Comparison of ENCODE assay signal across 23 cellular contexts in the genomic region with DNA sequence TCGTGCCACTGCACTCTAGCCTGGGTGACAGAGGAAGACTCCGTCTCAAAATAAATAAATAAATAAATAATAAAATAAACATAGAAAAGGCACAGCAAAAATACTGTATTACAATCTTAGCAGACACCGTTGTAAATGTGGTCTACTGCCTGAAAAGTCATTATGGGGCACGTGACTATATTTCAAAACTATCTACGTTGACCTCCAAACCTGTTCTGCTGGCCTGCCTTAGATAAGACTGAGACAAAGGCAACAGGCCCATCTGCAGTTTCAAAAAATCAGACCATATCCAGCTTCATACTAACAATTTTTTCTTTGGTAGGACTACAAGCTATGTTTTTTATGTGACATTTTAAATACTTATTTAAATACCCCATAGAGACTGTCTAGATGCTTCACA.
"Had no signal": no experiment of that assay in that cellular context is flagged by ENCODE, and none has a peak within 500 bp of the region (broad histone marks: within the 10 kb centered on the region; RNA-seq: fewer than 3 reads in every experiment).

No MANE protein-coding gene starts in this region.

- H3K27me3 Mint-ChIP-seq: activated naive CD8-positive, alpha-beta T cell; brain; stimulated activated memory B cell treated with anti-CD40 and anti-IgM and Interleukin-4, amounts not matched to agents 10 μg/mL and 1 μg/mL and 100 μg/mL, for 72 hours had no signal

- DNase-seq: activated CD4-positive, alpha-beta T cell treated with anti-CD3 and anti-CD28 coated beads for 1 hour; activated CD8-positive, alpha-beta memory T cell treated with anti-CD3 and anti-CD28 coated beads for 24 hours; activated gamma-delta T cell treated with Interleukin-2 at 50 U/mL for 16 hours; amygdala; central memory CD4-positive, alpha-beta T cell; esophagus squamous epithelium; kidney; midbrain; posterior cingulate gyrus; sigmoid colon; spleen; stimulated activated CD4-positive, alpha-beta T cell treated with anti-CD3 and anti-CD28 coated beads, Interleukin-4, amount 100 ng/mL, for 4 hours; upper lobe of right lung; WERI-Rb-1 had no signal

- H3K27me3 ChIP-seq: esophagus squamous epithelium, sigmoid colon, spleen, upper lobe of right lung had no signal

- H3K4me1 Mint-ChIP-seq: brain; nephron; stimulated activated memory B cell treated with anti-CD40 and anti-IgM and Interleukin-4, amounts not matched to agents 10 μg/mL and 1 μg/mL and 100 μg/mL, for 72 hours had no signal

- H3K4me3 Mint-ChIP-seq: activated naive CD8-positive, alpha-beta T cell; activated T-helper 1 cell treated with anti-CD3 and anti-CD28 coated beads, Interleukin-12 subunit alpha, Interleukin-12 subunit beta, Interleukin-2, Interleukin-4 antibody, amounts not matched to agents 30 ng/mL and 10 ng/mL and 1 ng/mL, durations not matched to agents 14 hours and 24 hours and 36 hours; brain; nephron; stimulated activated memory B cell treated with anti-CD40 and anti-IgM and Interleukin-4, amounts not matched to agents 10 μg/mL and 1 μg/mL and 100 μg/mL, for 72 hours; T-helper 1 cell treated with Interleukin-12 subunit alpha and Interleukin-12 subunit beta and Interleukin-4 antibody, amounts not matched to agents 30 μg/mL and 1 μg/mL, for 36 hours had no signal

- H3K4me1 ChIP-seq: spleen, upper lobe of right lung had no signal

- H3K27ac ChIP-seq: sigmoid colon, spleen, thoracic aorta, WERI-Rb-1 had no signal

- H3K4me3 ChIP-seq: esophagus squamous epithelium, lung, sigmoid colon, spleen, thoracic aorta, upper lobe of right lung had no signal

- H3K36me3 ChIP-seq: esophagus squamous epithelium, sigmoid colon, thoracic aorta, upper lobe of right lung had no signal

- ATAC-seq: left lobe of liver; stimulated activated memory B cell treated with anti-CD40 and anti-IgM and Interleukin-4, amounts not matched to agents 10 μg/mL and 1 μg/mL and 100 μg/mL, for 72 hours had no signal

- H3K27ac Mint-ChIP-seq: activated naive CD8-positive, alpha-beta T cell; activated T-helper 1 cell treated with anti-CD3 and anti-CD28 coated beads, Interleukin-12 subunit alpha, Interleukin-12 subunit beta, Interleukin-2, Interleukin-4 antibody, amounts not matched to agents 30 ng/mL and 10 ng/mL and 1 ng/mL, durations not matched to agents 14 hours and 24 hours and 36 hours; brain; nephron; stimulated activated memory B cell treated with anti-CD40 and anti-IgM and Interleukin-4, amounts not matched to agents 10 μg/mL and 1 μg/mL and 100 μg/mL, for 72 hours; T-helper 1 cell treated with Interleukin-12 subunit alpha and Interleukin-12 subunit beta and Interleukin-4 antibody, amounts not matched to agents 30 μg/mL and 1 μg/mL, for 36 hours had no signal

- H3K9me3 ChIP-seq: sigmoid colon, thoracic aorta, upper lobe of right lung had no signal
